1 cellular context compared by ENCODE assay signal in genomic region chr6:43120938-43121913, GRCh38.
TF ChIP-seq lines count a peak whose summit lies in the region.

No MANE protein-coding gene starts in this region.

TF ChIP-seq in A549, 52 proteins besides CTCF, POLR2A, EP300 and RAD21 (continued from another document):
- TF ChIP-seq EHF (CRISPR knock-in tag; IDR thresholded peaks at IDR 0.05), result no peak
- no peak for TF ChIP-seq ZFP36 (IDR thresholded peaks at IDR 0.05; ENCODE audit: borderline replicate concordance, partially characterized antibody)
- TF ChIP-seq ELK1 (IDR thresholded peaks at IDR 0.05; ENCODE audit: low read depth, low read length), result no peak
- TF ChIP-seq MAX (IDR thresholded peaks at IDR 0.05), result no peak
